In the genomic region with DNA sequence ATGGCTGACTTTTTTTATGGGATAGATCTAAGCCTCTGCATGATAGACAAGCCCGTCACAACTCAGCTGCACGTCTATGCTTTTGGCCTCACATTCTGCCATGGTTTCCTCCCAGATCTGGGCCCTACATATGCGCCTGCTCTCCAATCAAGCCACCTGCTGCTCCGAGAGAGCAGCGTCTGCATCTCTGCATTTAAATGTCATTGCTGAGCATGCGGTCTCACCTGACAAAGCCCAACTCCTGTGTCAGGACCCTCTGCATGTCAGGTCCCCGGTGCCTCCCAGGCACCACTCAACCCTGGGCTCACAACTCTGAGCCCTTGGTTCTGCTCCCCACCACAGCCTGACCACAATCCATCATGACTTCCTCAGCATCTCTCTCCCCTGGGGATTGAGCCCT, we compare ENCODE assay signal across 20 cellular contexts.
"Had no signal": no experiment of that assay in that cellular context is flagged by ENCODE, and none has a peak within 500 bp of the region (broad histone marks: within the 10 kb centered on the region; RNA-seq: fewer than 3 reads in every experiment).

No MANE protein-coding gene starts in this region.

- H3K27me3 Mint-ChIP-seq: memory B cell had no signal

- H3K27me3 ChIP-seq: dorsolateral prefrontal cortex, heart right ventricle, stomach had no signal

- H3K9me3 Mint-ChIP-seq: immature natural killer cell, memory B cell, nephron progenitor cell had no signal

- H3K4me1 Mint-ChIP-seq: immature natural killer cell, memory B cell had no signal

- H3K4me3 ChIP-seq: dorsolateral prefrontal cortex, heart right ventricle, left ventricle myocardium inferior, lower lobe of right lung, stomach, thoracic aorta had no signal

- H3K9me3 ChIP-seq: heart right ventricle, left ventricle myocardium inferior, lower lobe of right lung, stomach, thoracic aorta had no signal

- ATAC-seq: esophagus mucosa, heart right ventricle, left cardiac atrium, lower lobe of right lung, sciatic nerve had no signal

- DNase-seq: cortex of kidney; dorsolateral prefrontal cortex; effector CD8-positive, alpha-beta T cell; heart right ventricle; immature natural killer cell; left cardiac atrium; left ventricle myocardium inferior; lower lobe of right lung; midbrain; nephron progenitor cell; stimulated activated CD4-positive, alpha-beta T cell treated with anti-CD3 and anti-CD28 coated beads, Interleukin-2, amount 100 ng/mL, for 24 hours; stimulated activated CD4-positive, alpha-beta T cell treated with anti-CD3 and anti-CD28 coated beads, Interleukin-4, amount 100 ng/mL, for 4 hours; stimulated activated naive CD4-positive, alpha-beta T cell; stomach; substantia nigra; trophoblast cell had no signal

- H3K4me3 Mint-ChIP-seq: immature natural killer cell, memory B cell, nephron progenitor cell had no signal

- H3K27ac ChIP-seq: heart right ventricle, left ventricle myocardium inferior, lower lobe of right lung, stomach, thoracic aorta had no signal

- H3K27ac Mint-ChIP-seq: memory B cell had no signal
